Comparison of ENCODE assay signal across 16 cellular contexts in genomic region chrX:103734125-103734760, GRCh38. TPM values are rescaled to one million over a fixed set of nuclear protein-coding genes. Genes with fewer than 3 reads are reported as not detected.
DNase-seq lines count a peak whose midpoint lies in the region; ATAC-seq and TF ChIP-seq lines count a peak whose summit lies in the region.
"Had no signal": no experiment of that assay in that cellular context is flagged by ENCODE, and none has a peak within 500 bp of the region (broad histone marks: within the 10 kb centered on the region; RNA-seq: fewer than 3 reads in every experiment).

No MANE protein-coding gene starts in this region.

- H3K27me3 ChIP-seq in thyroid gland = no peaks in the 10 kb centered on the region

- peak; percentile 7 for DNase-seq in stimulated activated CD4-positive, alpha-beta T cell treated with anti-CD3 and anti-CD28 coated beads, Interleukin-15, amount 100 ng/mL, for 24 hours
- no peak for DNase-seq in stimulated activated CD4-positive, alpha-beta T cell treated with anti-CD3 and anti-CD28 coated beads, Interleukin-4, amount 100 ng/mL, for 4 hours
- peak; percentile 12 for DNase-seq in NCI-H82 treated with DMSO at 0.1 percent for 48 hours (lab: John Stamatoyannopoulos, UW; ENCODE audit: unreplicated experiment)
- DNase-seq in stimulated activated naive CD8-positive, alpha-beta T cell treated with anti-CD3 and anti-CD28 coated beads, Interleukin-15, Interleukin-2, amounts not matched to agents 100 U/mL and 50 U/mL, for 24 hours = peak; percentile 8
- no peak for DNase-seq in thyroid gland
- DNase-seq: cortex of kidney, DND-41, NCI-H510A had no signal

- TF ChIP-seq CTCF in thyroid gland (IDR thresholded peaks at IDR 0.05) = no peak

- no peak for TF ChIP-seq POLR2A in thyroid gland (IDR thresholded peaks at IDR 0.05)

- no peaks in the 10 kb centered on the region for H3K4me1 ChIP-seq in thyroid gland

- intact Hi-C loops in thyroid gland (cut with DNase I) = no loop called here

- no peaks in the 10 kb centered on the region for H3K36me3 ChIP-seq in thyroid gland

- ATAC-seq in esophagus mucosa (peak; percentile 11), HG02870 (IDR thresholded peaks at IDR 0.05; ENCODE audit: unreplicated experiment) (no peak), GM19035 (IDR thresholded peaks at IDR 0.05; ENCODE audit: unreplicated experiment) (no peak)
- peak; percentile 90 for ATAC-seq in stimulated activated naive CD8-positive, alpha-beta T cell treated with anti-CD3 and anti-CD28 coated beads, Interleukin-15, Interleukin-2, amounts not matched to agents 100 U/mL and 50 U/mL, for 24 hours
- ATAC-seq: GM12878 had no signal

- H3K27ac ChIP-seq in thyroid gland = no peak overlapping the region

- 53 to 65% methylated on average over 4 of the region's 4 CpGs for WGBS in thyroid gland, 2 donors

- H3K9me3 ChIP-seq in thyroid gland = no peaks in the 10 kb centered on the region

- H3K4me3 ChIP-seq in thyroid gland (replicated peaks in 1 of 3) = no peak overlapping the region
- H3K4me3 ChIP-seq: GM12878 had no signal

RNA-seq across cellular contexts. Expression of gene TMEM31, which starts 23.5 kb away (rescaled TPM):
- total RNA-seq in esophagus mucosa (not detected), thyroid gland (not detected)
- total RNA-seq: B cell, GM12878, M059J, osteoblast, RPMI7951 had no signal

RNA-seq across cellular contexts. Expression of gene PLP1, which starts 42.4 kb away (rescaled TPM):
- total RNA-seq in esophagus mucosa (0.04 TPM), thyroid gland (1 to 10 TPM in 3 of 4 donors, under 1 TPM in 1; 0.33 to 2.2 (median 1.5) TPM)
- total RNA-seq: B cell, GM12878, M059J had no signal

RNA-seq across cellular contexts. Expression of gene MORF4L2, which starts 47.7 kb away (rescaled TPM):
- 166 TPM for total RNA-seq in esophagus mucosa
- 100 to 1,000 TPM; 273 to 382 (median 361) TPM for total RNA-seq in thyroid gland

Comparison
In these comparisons a context has a peak if more than half of its experiments do, and no peak if none do; other contexts are left out.
1. DNase-seq: peak in stimulated activated CD4-positive, alpha-beta T cell treated with anti-CD3 and anti-CD28 coated beads, Interleukin-15, amount 100 ng/mL, for 24 hours (single experiment), NCI-H82 treated with DMSO at 0.1 percent for 48 hours (single experiment) and stimulated activated naive CD8-positive, alpha-beta T cell treated with anti-CD3 and anti-CD28 coated beads, Interleukin-15, Interleukin-2, amounts not matched to agents 100 U/mL and 50 U/mL, for 24 hours (single experiment); none in stimulated activated CD4-positive, alpha-beta T cell treated with anti-CD3 and anti-CD28 coated beads, Interleukin-4, amount 100 ng/mL, for 4 hours (0 of 2) and thyroid gland (0 of 2).
2. ATAC-seq: peak in esophagus mucosa (single experiment) and stimulated activated naive CD8-positive, alpha-beta T cell treated with anti-CD3 and anti-CD28 coated beads, Interleukin-15, Interleukin-2, amounts not matched to agents 100 U/mL and 50 U/mL, for 24 hours (single experiment); none in HG02870 (single experiment) and GM19035 (single experiment).